ENCODE assay signal across 5 cellular contexts in genomic region chr1:41197-41596, GRCh38. TPM values are rescaled to one million over a fixed set of nuclear protein-coding genes. Genes with fewer than 3 reads are reported as not detected.
"Had no signal": no experiment of that assay in that cellular context is flagged by ENCODE, and none has a peak within 500 bp of the region (broad histone marks: within the 10 kb centered on the region; RNA-seq: fewer than 3 reads in every experiment).

No MANE protein-coding gene starts in this region.

RNA-seq across cellular contexts. Expression of gene OR4F5, which starts 24.0 kb away (rescaled TPM):
- total RNA-seq: HepG2, HT-29, HT1080, IMR-90, K562 had no signal
